1 cellular context compared by ENCODE assay signal in the genomic region with DNA sequence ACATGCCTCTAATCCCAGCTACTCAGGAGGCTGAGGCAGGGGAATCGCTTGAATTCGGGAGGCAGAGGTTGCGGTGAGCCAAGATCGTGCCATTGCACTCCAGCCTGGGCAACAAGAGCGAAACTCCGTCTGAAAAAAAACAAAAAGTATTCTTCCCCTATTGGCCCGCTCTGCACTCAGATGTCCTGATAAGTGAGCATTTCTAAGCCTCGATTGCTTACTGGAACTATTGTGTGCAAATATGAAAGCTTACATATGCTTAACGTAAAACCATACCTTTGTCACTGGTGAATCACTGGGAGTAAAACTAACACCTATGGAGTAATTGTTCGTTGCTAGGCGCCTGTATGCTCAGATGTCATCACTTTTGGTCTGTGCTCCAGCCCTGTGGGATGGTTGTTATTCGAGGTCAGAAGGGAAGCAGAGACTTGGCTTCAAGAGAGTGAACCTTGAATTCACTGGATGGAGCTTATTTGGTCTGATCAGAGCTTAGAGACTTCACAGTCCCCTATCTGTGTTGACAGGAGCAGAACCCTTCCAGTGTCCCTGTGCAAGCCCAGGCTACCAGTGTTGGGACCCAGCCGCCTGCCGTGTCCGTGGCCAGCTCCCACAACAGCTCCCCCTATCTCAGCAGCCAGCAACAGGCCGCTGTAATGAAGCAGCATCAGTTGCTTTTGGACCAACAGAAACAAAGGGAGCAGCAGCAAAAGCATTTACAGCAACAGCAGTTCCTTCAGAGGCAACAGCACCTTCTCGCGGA.
TF ChIP-seq lines count a peak whose summit lies in the region.

No MANE protein-coding gene starts in this region.

TF ChIP-seq in A549, 52 proteins besides CTCF, POLR2A, EP300 and RAD21:
- TF ChIP-seq KDM1A (IDR thresholded peaks at IDR 0.05; ENCODE audit: low read depth) (no peak), CBX8 (IDR thresholded peaks at IDR 0.05) (no peak), MAFK (IDR thresholded peaks at IDR 0.05; ENCODE audit: partially characterized antibody) (no peak), POLR2AphosphoS2 (conservative IDR thresholded peaks at IDR 0.05; ENCODE audit: low read length) (no peak), HEYL (CRISPR knock-in tag; IDR thresholded peaks at IDR 0.05) (no peak), MAZ (IDR thresholded peaks at IDR 0.05; ENCODE audit: borderline replicate concordance, low read depth, low read length) (no peak), RCOR1 (IDR thresholded peaks at IDR 0.05; ENCODE audit: low read depth, low read length) (no peak), EHF (CRISPR knock-in tag; IDR thresholded peaks at IDR 0.05) (no peak), ZC3H11A (IDR thresholded peaks at IDR 0.05) (no peak), TFCP2L1 (CRISPR knock-in tag; IDR thresholded peaks at IDR 0.05) (no peak), HDAC2 (IDR thresholded peaks at IDR 0.05) (no peak), JUNB (IDR thresholded peaks at IDR 0.05) (no peak), ZNF302 (CRISPR knock-in tag; IDR thresholded peaks at IDR 0.05) (no peak), PHF8 (IDR thresholded peaks at IDR 0.05; ENCODE audit: borderline replicate concordance, low read depth) (no peak), FOXS1 (CRISPR knock-in tag; IDR thresholded peaks at IDR 0.05) (no peak)
- TF ChIP-seq, protein P1, sequence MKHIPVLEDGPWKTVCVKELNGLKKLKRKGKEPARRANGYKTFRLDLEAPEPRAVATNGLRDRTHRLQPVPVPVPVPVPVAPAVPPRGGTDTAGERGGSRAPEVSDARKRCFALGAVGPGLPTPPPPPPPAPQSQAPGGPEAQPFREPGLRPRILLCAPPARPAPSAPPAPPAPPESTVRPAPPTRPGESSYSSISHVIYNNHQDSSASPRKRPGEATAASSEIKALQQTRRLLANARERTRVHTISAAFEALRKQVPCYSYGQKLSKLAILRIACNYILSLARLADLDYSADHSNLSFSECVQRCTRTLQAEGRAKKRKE (CRISPR knock-in tag; IDR thresholded peaks at IDR 0.05; ENCODE audit: low read depth), result no peak
- TF ChIP-seq, protein P2, sequence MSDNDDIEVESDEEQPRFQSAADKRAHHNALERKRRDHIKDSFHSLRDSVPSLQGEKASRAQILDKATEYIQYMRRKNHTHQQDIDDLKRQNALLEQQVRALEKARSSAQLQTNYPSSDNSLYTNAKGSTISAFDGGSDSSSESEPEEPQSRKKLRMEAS (IDR thresholded peaks at IDR 0.05), result no peak
- TF ChIP-seq, protein P3, sequence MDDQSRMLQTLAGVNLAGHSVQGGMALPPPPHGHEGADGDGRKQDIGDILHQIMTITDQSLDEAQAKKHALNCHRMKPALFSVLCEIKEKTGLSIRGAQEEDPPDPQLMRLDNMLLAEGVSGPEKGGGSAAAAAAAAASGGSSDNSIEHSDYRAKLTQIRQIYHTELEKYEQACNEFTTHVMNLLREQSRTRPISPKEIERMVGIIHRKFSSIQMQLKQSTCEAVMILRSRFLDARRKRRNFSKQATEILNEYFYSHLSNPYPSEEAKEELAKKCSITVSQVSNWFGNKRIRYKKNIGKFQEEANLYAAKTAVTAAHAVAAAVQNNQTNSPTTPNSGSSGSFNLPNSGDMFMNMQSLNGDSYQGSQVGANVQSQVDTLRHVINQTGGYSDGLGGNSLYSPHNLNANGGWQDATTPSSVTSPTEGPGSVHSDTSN (IDR thresholded peaks at IDR 0.05), result no peak
- TF ChIP-seq, protein P4, sequence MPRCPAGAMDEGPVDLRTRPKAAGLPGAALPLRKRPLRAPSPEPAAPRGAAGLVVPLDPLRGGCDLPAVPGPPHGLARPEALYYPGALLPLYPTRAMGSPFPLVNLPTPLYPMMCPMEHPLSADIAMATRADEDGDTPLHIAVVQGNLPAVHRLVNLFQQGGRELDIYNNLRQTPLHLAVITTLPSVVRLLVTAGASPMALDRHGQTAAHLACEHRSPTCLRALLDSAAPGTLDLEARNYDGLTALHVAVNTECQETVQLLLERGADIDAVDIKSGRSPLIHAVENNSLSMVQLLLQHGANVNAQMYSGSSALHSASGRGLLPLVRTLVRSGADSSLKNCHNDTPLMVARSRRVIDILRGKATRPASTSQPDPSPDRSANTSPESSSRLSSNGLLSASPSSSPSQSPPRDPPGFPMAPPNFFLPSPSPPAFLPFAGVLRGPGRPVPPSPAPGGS (IDR thresholded peaks at IDR 0.05), result no peak
- TF ChIP-seq, protein P5, sequence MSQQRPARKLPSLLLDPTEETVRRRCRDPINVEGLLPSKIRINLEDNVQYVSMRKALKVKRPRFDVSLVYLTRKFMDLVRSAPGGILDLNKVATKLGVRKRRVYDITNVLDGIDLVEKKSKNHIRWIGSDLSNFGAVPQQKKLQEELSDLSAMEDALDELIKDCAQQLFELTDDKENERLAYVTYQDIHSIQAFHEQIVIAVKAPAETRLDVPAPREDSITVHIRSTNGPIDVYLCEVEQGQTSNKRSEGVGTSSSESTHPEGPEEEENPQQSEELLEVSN (IDR thresholded peaks at IDR 0.05; ENCODE audit: borderline replicate concordance, low read depth), result no peak
